36 cellular contexts compared by ENCODE assay signal in the genomic region with DNA sequence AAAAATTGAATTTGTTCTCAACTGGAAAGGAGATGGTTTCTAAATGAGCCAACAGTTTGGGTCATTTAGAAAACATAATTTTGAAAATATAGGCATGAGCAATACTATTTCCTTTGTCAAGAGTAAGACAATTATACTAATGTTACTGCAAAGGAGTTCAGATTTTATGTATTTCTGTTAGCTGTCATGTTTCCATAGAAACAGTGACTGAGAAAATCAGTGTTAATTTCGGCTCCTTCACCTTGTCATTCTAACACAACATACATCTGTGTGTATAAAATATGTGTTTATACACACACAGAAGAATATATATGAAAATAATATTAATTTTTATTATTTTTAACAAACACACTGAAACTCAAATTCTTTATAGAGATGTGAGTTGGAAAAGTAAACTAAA.
"Had no signal": no experiment of that assay in that cellular context is flagged by ENCODE, and none has a peak within 500 bp of the region (broad histone marks: within the 10 kb centered on the region; RNA-seq: fewer than 3 reads in every experiment).

No MANE protein-coding gene starts in this region.

- H3K27ac ChIP-seq: KMS-11 had no signal

- H3K9ac ChIP-seq: KMS-11 had no signal

- DNase-seq: Karpas-422, Kasumi-1, MG63, MM.1S, MV-4-11, NCI-H1048, NCI-H1092, NCI-H1092 treated with DMSO at 0.1 percent for 48 hours, NCI-H1105, NCI-H1105 treated with DMSO at 0.1 percent for 48 hours, NCI-H1417, NCI-H1417 treated with DMSO at 0.1 percent for 48 hours, NCI-H1436, NCI-H1436 treated with DMSO at 0.1 percent for 48 hours, NCI-H146, NCI-H1694, NCI-H1694 treated with DMSO at 0.1 percent for 48 hours, NCI-H187, NCI-H187 treated with DMSO at 0.1 percent for 48 hours, NCI-H1930, NCI-H2029, NCI-H2029 treated with DMSO at 0.1 percent for 48 hours, NCI-H2081, NCI-H2081 treated with DMSO at 0.1 percent for 48 hours, NCI-H2107, NCI-H2171, NCI-H2171 treated with DMSO at 0.1 percent for 48 hours, NCI-H2227 treated with DMSO at 0.1 percent for 48 hours, NCI-H226, NCI-H345, NCI-H446, NCI-H446 treated with DMSO at 0.1 percent for 48 hours, NCI-H510A, NCI-H510A treated with DMSO at 0.1 percent for 48 hours, NCI-H524 had no signal

- H3K4me2 ChIP-seq: KMS-11 had no signal

- H3K9me3 ChIP-seq: MG63 had no signal

- H3K4me3 ChIP-seq: MG63 had no signal

- H3K36me3 ChIP-seq: MG63 had no signal

- H3K27me3 ChIP-seq: MG63 had no signal
